Comparison of ENCODE assay signal across 1 cellular context in the genomic region with DNA sequence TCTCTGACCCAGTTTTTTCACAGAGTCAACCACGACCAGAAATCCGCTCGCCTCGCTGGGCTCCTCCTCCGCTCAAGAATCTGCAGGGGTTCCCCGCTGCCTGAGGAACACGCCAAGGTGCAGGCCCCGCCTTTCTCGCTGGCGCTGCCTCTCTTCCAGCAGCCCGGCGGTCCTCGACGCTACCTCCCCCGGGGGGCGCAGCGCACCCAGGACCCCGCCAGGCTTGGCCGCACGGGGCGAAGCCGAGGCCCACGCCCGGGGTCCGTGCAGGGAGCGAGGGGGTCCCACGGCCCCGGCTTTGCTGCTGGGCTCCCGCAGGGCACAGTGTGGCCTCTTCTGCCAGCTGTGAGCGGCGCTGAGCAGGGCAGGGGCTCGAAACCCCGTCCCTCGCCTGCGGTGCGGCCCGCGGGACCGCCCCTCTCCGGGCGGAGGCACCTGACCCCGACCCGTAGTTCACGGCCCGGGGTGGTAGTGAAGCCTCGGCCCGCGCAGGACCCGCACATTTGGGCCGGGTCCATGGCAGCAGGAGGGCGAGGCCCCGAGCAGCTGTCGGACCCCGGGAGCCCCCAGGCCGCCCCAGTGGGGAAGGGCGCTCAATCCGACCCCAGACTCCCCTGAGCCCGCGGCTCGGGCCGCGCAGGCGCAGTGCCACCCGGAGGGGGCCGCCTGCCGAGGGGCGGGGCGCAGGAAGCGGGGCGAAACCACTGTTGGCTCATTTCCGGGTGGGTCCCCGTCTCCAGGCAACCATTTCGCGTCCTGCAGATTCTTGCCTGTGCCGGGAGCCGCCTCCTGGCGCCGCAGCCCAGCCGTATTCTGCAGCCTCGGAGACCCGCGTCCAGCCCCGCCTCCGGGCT.
A peak's percentile ranks its signal among the peaks of the same experiment; 100 is the strongest.
TF ChIP-seq lines count a peak whose summit lies in the region.

No MANE protein-coding gene starts in this region.

TF ChIP-seq in HepG2, 621 proteins besides CTCF, POLR2A, EP300 and RAD21 (continued from another document):
- TF ChIP-seq PCBP1 (IDR thresholded peaks at IDR 0.05; ENCODE audit: borderline replicate concordance, low read depth, low read length) (0 out of 2 replicates have a peak, but pooled peaks have one; percentile 16), ZNF263 (CRISPR knock-in tag; IDR thresholded peaks at IDR 0.05) (no peak), RFX5 (IDR thresholded peaks at IDR 0.05; ENCODE audit: low read depth, low read length) (no peak), ZSCAN29 (CRISPR knock-in tag; conservative IDR thresholded peaks at IDR 0.05) (no peak), PRPF4 (IDR thresholded peaks at IDR 0.05; ENCODE audit: low read depth, low read length, poor library complexity, severe bottlenecking) (no peak), YEATS4 (CRISPR knock-in tag; IDR thresholded peaks at IDR 0.05; ENCODE audit: borderline replicate concordance) (peak; percentile 58; the same call in 1 of the 2 replicates), EEA1 (CRISPR knock-in tag; IDR thresholded peaks at IDR 0.05; ENCODE audit: borderline replicate concordance) (peak; percentile 74; the same call in 1 of the 2 replicates), IRX3 (CRISPR knock-in tag; IDR thresholded peaks at IDR 0.05; ENCODE audit: borderline replicate concordance, low read depth) (peak; percentile 44; the same call in 1 of the 2 replicates), HNRNPK (IDR thresholded peaks at IDR 0.05; ENCODE audit: low read depth, low read length, poor library complexity, severe bottlenecking) (no peak), NBN (conservative IDR thresholded peaks at IDR 0.05) (no peak), ARNT (IDR thresholded peaks at IDR 0.05) (no peak), SALL2 (CRISPR knock-in tag; IDR thresholded peaks at IDR 0.05) (no peak), GABPB1 (CRISPR knock-in tag; IDR thresholded peaks at IDR 0.05) (peak; percentile 91), FOXP1 (IDR thresholded peaks at IDR 0.05) (no peak), FOXP1 (CRISPR knock-in tag; IDR thresholded peaks at IDR 0.05) (no peak), ZNF775 (CRISPR knock-in tag; IDR thresholded peaks at IDR 0.05; ENCODE audit: borderline replicate concordance) (no peak), SIN3B (IDR thresholded peaks at IDR 0.05; ENCODE audit: low read length) (0 out of 2 replicates have a peak, but pooled peaks have one; percentile 34), PHB2 (IDR thresholded peaks at IDR 0.05; ENCODE audit: partially characterized antibody) (no peak), SETDB1 (CRISPR knock-in tag; IDR thresholded peaks at IDR 0.05; ENCODE audit: borderline replicate concordance) (no peak)
- TF ChIP-seq, protein P1, sequence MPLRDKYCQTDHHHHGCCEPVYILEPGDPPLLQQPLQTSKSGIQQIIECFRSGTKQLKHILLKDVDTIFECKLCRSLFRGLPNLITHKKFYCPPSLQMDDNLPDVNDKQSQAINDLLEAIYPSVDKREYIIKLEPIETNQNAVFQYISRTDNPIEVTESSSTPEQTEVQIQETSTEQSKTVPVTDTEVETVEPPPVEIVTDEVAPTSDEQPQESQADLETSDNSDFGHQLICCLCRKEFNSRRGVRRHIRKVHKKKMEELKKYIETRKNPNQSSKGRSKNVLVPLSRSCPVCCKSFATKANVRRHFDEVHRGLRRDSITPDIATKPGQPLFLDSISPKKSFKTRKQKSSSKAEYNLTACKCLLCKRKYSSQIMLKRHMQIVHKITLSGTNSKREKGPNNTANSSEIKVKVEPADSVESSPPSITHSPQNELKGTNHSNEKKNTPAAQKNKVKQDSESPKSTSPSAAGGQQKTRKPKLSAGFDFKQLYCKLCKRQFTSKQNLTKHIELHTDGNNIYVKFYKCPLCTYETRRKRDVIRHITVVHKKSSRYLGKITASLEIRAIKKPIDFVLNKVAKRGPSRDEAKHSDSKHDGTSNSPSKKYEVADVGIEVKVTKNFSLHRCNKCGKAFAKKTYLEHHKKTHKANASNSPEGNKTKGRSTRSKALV (CRISPR knock-in tag; IDR thresholded peaks at IDR 0.05), result no peak
- TF ChIP-seq, protein P2, sequence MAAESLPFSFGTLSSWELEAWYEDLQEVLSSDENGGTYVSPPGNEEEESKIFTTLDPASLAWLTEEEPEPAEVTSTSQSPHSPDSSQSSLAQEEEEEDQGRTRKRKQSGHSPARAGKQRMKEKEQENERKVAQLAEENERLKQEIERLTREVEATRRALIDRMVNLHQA (CRISPR knock-in tag; IDR thresholded peaks at IDR 0.05), result no peak
- TF ChIP-seq, protein P3, sequence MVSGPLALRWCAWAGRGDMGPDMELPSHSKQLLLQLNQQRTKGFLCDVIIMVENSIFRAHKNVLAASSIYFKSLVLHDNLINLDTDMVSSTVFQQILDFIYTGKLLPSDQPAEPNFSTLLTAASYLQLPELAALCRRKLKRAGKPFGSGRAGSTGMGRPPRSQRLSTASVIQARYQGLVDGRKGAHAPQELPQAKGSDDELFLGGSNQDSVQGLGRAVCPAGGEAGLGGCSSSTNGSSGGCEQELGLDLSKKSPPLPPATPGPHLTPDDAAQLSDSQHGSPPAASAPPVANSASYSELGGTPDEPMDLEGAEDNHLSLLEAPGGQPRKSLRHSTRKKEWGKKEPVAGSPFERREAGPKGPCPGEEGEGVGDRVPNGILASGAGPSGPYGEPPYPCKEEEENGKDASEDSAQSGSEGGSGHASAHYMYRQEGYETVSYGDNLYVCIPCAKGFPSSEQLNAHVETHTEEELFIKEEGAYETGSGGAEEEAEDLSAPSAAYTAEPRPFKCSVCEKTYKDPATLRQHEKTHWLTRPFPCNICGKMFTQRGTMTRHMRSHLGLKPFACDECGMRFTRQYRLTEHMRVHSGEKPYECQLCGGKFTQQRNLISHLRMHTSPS (CRISPR knock-in tag; IDR thresholded peaks at IDR 0.05; ENCODE audit: low read depth), result no peak
- TF ChIP-seq, protein P4, sequence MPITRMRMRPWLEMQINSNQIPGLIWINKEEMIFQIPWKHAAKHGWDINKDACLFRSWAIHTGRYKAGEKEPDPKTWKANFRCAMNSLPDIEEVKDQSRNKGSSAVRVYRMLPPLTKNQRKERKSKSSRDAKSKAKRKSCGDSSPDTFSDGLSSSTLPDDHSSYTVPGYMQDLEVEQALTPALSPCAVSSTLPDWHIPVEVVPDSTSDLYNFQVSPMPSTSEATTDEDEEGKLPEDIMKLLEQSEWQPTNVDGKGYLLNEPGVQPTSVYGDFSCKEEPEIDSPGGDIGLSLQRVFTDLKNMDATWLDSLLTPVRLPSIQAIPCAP (CRISPR knock-in tag; IDR thresholded peaks at IDR 0.05; ENCODE audit: low read depth), result no peak
- TF ChIP-seq, protein P5, sequence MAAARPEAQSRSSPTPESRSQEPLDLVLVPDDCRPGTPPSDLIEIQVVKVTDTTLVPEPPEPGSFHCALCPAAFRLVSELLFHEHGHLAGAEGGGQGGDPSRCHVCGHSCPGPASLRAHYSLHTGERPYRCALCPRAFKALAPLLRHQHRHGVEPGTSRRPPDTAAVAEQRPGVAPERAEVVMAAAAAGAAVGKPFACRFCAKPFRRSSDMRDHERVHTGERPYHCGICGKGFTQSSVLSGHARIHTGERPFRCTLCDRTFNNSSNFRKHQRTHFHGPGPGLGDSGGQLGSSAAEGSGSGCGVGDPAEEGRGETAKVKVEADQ (CRISPR knock-in tag; IDR thresholded peaks at IDR 0.05; ENCODE audit: borderline replicate concordance), result no peak; the same call in 1 of the 2 replicates
